In the genomic region with DNA sequence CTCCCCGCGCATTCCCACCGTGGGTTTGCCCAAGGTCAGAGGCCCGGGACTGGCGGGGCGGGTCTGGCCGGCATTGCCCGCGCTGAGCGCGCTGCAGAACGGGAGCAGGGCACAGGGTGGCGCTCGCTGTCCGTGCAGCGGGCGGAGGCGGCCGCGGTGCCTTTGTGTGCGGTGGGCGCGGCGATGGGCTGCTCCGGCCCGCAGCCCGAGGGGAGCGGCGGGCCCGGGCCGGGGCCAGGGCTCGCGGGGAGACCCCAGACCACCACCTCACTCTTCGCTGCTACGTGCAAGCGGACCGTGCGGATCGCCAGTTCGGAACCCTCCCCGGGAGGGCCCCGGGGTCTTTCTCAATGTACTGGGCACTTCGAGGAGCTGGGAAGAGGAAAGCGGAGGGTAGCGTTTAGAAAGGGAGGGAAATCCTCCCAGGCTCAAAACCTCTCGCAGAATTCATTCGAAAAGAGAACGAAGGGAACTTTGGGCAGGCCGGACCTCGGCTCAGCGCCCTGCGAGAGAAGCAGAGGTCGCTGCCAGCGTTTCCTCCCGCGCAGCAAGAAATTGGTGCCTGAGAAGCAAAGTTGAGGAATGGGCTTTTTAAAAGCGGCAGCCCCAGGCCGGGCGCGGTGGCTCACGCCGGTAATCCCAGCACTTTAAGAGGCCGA, we compare ENCODE assay signal across 9 cellular contexts. TPM values are rescaled to one million over a fixed set of nuclear protein-coding genes. Genes with fewer than 3 reads are reported as not detected.
DNase-seq lines count a peak whose midpoint lies in the region; ATAC-seq and TF ChIP-seq lines count a peak whose summit lies in the region.
"Had no signal": no experiment of that assay in that cellular context is flagged by ENCODE, and none has a peak within 500 bp of the region (broad histone marks: within the 10 kb centered on the region; RNA-seq: fewer than 3 reads in every experiment).

No MANE protein-coding gene starts in this region.

- TF ChIP-seq RAD21 in SK-N-SH (IDR thresholded peaks at IDR 0.05; ENCODE audit: low read length) = peak; percentile 72

- H3K27ac ChIP-seq in 22Rv1 (no peak overlapping the region), SK-N-SH (ENCODE audit: low read depth in 2 of 2, low read length in 1 of 2) (no peak overlapping the region), foreskin keratinocyte (no peak overlapping the region), prostate gland (peak overlapping the region; percentile 83 to 86)

- H3K36me3 ChIP-seq in SK-N-SH (replicated peaks in 1 of 2; ENCODE audit: control insufficient read depth in 1 of 2, insufficient read depth in 2 of 2, low read length in 1 of 2) (no peaks in the 10 kb centered on the region), prostate gland (no peaks in the 10 kb centered on the region)

- H4K20me1 ChIP-seq in SK-N-SH (ENCODE audit: insufficient read depth) = no peaks in the 10 kb centered on the region

- intact Hi-C loops in prostate gland (cut with DNase I) = loop anchor here (5.0 kb wide), 1 partner anchor 1304 kb away; no protein-coding TSS in a partner anchor

- CTCF ChIA-PET in SK-N-SH (lab: Yijun Ruan, JAX) = interaction anchor here (0.6 to 7.5 kb wide), 12 partner anchors 8 to 990 kb away, joined by 3 to 68 read pairs (median 4); partner anchors contain the start of gene SP8

- peak; percentile 88 for DNase-seq in SK-N-SH
- peak in 1 of 2 donors; percentile 3 for DNase-seq in foreskin keratinocyte
- peak; percentile 63 for DNase-seq in prostate gland (ENCODE audit: low spot score)
- DNase-seq in COR-L47 (lab: John Stamatoyannopoulos, UW) = no peak

- H3K4me2 ChIP-seq in SK-N-SH = peak overlapping the region; percentile 76

- no peaks in the 10 kb centered on the region for H3K79me2 ChIP-seq in SK-N-SH (ENCODE audit: insufficient read depth)

- TF ChIP-seq CTCF in 22Rv1 (IDR thresholded peaks at IDR 0.05) (peak; percentile 95), SK-N-SH (IDR thresholded peaks at IDR 0.05) (peak; percentile 76), foreskin keratinocyte (conservative IDR thresholded peaks at IDR 0.05) (peak; percentile 84), prostate gland (IDR thresholded peaks at IDR 0.05) (peak; percentile 62 to 91 (median 78))

- POLR2A ChIA-PET in SK-N-SH (lab: Yijun Ruan, JAX) = no interaction called here

- H3F3A ChIP-seq in SK-N-SH (replicated peaks; ENCODE audit: insufficient read depth) = no peaks in the 10 kb centered on the region

- peaks cover 82% of the 10 kb centered on the region for H3K27me3 ChIP-seq in SK-N-SH (ENCODE audit: insufficient read depth)
- peaks cover 98% of the 10 kb centered on the region for H3K27me3 ChIP-seq in foreskin keratinocyte
- no peaks in the 10 kb centered on the region for H3K27me3 ChIP-seq in prostate gland (replicated peaks; ENCODE audit: insufficient read depth)

- TF ChIP-seq POLR2A in prostate gland (IDR thresholded peaks at IDR 0.05) = no peak

- H3K9me2 ChIP-seq in SK-N-SH = no peaks in the 10 kb centered on the region

- peak overlapping the region; percentile 24 to 43; a peak in 3 of 4 replicates for H3K4me3 ChIP-seq in SK-N-SH (ENCODE audit: low read depth in 2 of 2, low read length in 1 of 2)
- peak overlapping the region; percentile 36 to 44 for H3K4me3 ChIP-seq in prostate gland

- no peak overlapping the region for H3K9ac ChIP-seq in SK-N-SH

- 8% methylated on average over 35 of the region's 63 CpGs for WGBS in SK-N-SH (ENCODE audit: low lambda C conversion rate)
- WGBS in prostate gland = 7% methylated on average over 57 of the region's 63 CpGs

- no peak for TF ChIP-seq EP300 in SK-N-SH (IDR thresholded peaks at IDR 0.05; ENCODE audit: borderline replicate concordance in 1 of 2, low read depth in 1 of 2, low read length in 1 of 2)

- ATAC-seq in GM18498 (IDR thresholded peaks at IDR 0.05; ENCODE audit: unreplicated experiment) (peak; percentile 84), HG02973 (IDR thresholded peaks at IDR 0.05; ENCODE audit: unreplicated experiment) (peak; percentile 77), foreskin keratinocyte (peak; percentile 95), HG03280 (IDR thresholded peaks at IDR 0.05; ENCODE audit: unreplicated experiment) (no peak)

- peak overlapping the region; percentile 29; the same call in 1 of the 2 replicates for H2AFZ ChIP-seq in SK-N-SH (ENCODE audit: low read depth)

- H3K4me1 ChIP-seq in SK-N-SH (ENCODE audit: control insufficient read depth in 1 of 2, insufficient read depth in 2 of 2, low read depth in 1 of 2, low read length in 1 of 2) = no peaks in the 10 kb centered on the region; a peak in 1 of 4 replicates
- no peaks in the 10 kb centered on the region for H3K4me1 ChIP-seq in foreskin keratinocyte
- H3K4me1 ChIP-seq in prostate gland (replicated peaks) = no peaks in the 10 kb centered on the region

- H3K9me3 ChIP-seq in SK-N-SH = no peaks in the 10 kb centered on the region
- H3K9me3 ChIP-seq in prostate gland = no peaks in the 10 kb centered on the region

TF ChIP-seq in SK-N-SH, 30 proteins besides CTCF, POLR2A, EP300 and RAD21:
- peak; percentile 60 for TF ChIP-seq SMC3 (IDR thresholded peaks at IDR 0.05; ENCODE audit: low read depth, low read length)
- TF ChIP-seq FOXJ3 (CRISPR knock-in tag; IDR thresholded peaks at IDR 0.05) = no peak
TF ChIP-seq in SK-N-SH: peak in this region for 1.

RNA-seq across cellular contexts. Expression of gene SP8, which starts 8.5 kb away (rescaled TPM):
- polyA plus RNA-seq in SK-N-SH (2012; rRNA removed) (not detected in 2 replicates), foreskin keratinocyte (not detected in 2 replicates)
- not detected in 2 replicates for polyA plus RNA-seq in SK-N-SH (2012; cell fraction: cytosol; rRNA removed)
- not detected in 2 replicates for polyA plus RNA-seq in SK-N-SH (2012; cell fraction: nucleus; rRNA removed)
- total RNA-seq in foreskin keratinocyte (not detected in 2 replicates), prostate gland (10 to 100 TPM in 1 of 2 donors, 1 to 10 TPM in 1; 7.4 to 44.5 TPM)
- total RNA-seq: subcutaneous adipose tissue had no signal

Comparison
In these comparisons a context has a peak if more than half of its experiments do, and no peak if none do; other contexts are left out.
1. H3K27ac ChIP-seq: peak in prostate gland (2 of 2); none in 22Rv1 (single experiment), SK-N-SH (0 of 2) and foreskin keratinocyte (single experiment).
2. Peak in every context shown above with its lines, with median percentiles within 50 percentile points of each other: CTCF ChIP-seq.